Comparison of ENCODE assay signal across 8 cellular contexts in the genomic region with DNA sequence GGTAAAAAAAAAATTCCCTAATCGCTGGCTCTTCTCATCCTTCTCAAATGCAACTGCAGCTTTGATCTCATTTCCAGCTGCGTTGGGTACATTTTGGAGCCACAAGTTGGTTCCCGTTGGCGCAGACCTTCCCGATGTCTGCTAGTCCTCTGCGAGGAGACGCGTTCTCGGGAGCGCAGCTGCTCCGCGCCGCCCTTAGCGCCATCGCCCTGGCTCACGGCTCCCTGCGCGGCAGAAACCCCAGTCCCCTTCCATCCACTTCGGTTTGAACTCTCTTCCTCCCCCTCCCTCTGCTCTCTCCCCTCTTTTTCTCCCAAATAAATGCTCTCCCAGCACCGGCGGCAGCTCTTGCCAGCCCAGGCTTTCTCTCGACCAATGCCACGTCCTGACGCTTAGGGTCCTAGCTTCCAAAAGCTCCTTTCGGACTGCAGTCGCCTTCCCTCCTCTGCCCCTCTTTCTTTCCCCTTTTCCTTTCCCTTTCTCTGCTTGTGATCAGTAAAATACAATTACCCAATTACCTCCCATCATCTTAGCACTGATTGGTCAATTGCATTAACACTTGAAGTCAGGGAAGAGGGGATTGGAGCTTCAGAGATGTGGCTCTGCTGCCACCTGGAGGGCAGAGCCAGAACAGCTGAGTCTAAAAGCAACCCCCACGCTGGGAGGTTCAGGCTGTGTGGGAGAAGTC.
DNase-seq lines count a peak whose midpoint lies in the region; ATAC-seq and TF ChIP-seq lines count a peak whose summit lies in the region.

No MANE protein-coding gene starts in this region.

- H3K4me3 Mint-ChIP-seq in CD4-positive, alpha-beta T cell: peak overlapping the region; percentile 58

- H3K27ac Mint-ChIP-seq in CD4-positive, alpha-beta T cell: no peak overlapping the region

- no peak for TF ChIP-seq CTCF in CD4-positive, alpha-beta T cell (IDR thresholded peaks at IDR 0.05)
- TF ChIP-seq CTCF in tibial artery (IDR thresholded peaks at IDR 0.05): peak; percentile 83 to 96

- no peaks in the 10 kb centered on the region for H3K36me3 Mint-ChIP-seq in CD4-positive, alpha-beta T cell (ENCODE audit: low read depth)

- no peak overlapping the region for H3K27ac ChIP-seq in CD4-positive, alpha-beta T cell (ENCODE audit: low read depth, low read length)
- H3K27ac ChIP-seq in muscle layer of colon (ENCODE audit: low read depth, low read length): no peak overlapping the region
- peak overlapping the region; percentile 43 to 51 for H3K27ac ChIP-seq in tibial artery

- DNase-seq in CD4-positive, alpha-beta T cell: peak in 1 of 10 experiments; percentile 1
- DNase-seq in NCI-H2171 (lab: John Stamatoyannopoulos, UW) (peak; percentile 33), fibroblast of gingiva (ENCODE audit: low read depth) (peak; percentile 81), tibial artery (peak; percentile 50 to 76)
- peak; percentile 26 to 55 for DNase-seq in activated CD4-positive, alpha-beta T cell treated with anti-CD3 and anti-CD28 coated beads, Interleukin-2, amount 50 U/mL, for 48 hours

- peaks cover 30% of the 10 kb centered on the region for H3K27me3 Mint-ChIP-seq in CD4-positive, alpha-beta T cell

- peaks cover 5% of the 10 kb centered on the region for H3K4me1 Mint-ChIP-seq in CD4-positive, alpha-beta T cell (ENCODE audit: low read depth)

- CTCF ChIA-PET in CD4-positive, alpha-beta T cell (lab: Charles Lee): no interaction called here

- peaks cover 2% of the 10 kb centered on the region for H3K9me3 Mint-ChIP-seq in CD4-positive, alpha-beta T cell

- POLR2A ChIA-PET in CD4-positive, alpha-beta T cell (lab: Charles Lee): no interaction called here

- no peaks in the 10 kb centered on the region for H3K9me3 ChIP-seq in CD4-positive, alpha-beta T cell (ENCODE audit: control insufficient read depth, low read length)
- H3K9me3 ChIP-seq in muscle layer of colon (ENCODE audit: low read length) (no peaks in the 10 kb centered on the region), tibial artery (no peaks in the 10 kb centered on the region)

- ATAC-seq in CD4-positive, alpha-beta T cell (ENCODE audit: poor library complexity): no peak
- ATAC-seq in GM18868 (IDR thresholded peaks at IDR 0.05; ENCODE audit: unreplicated experiment) (peak; percentile 97), HG03064 (IDR thresholded peaks at IDR 0.05; ENCODE audit: low read depth, unreplicated experiment) (peak; percentile 93)

- peak overlapping the region; percentile 5 for H3K9ac ChIP-seq in muscle layer of colon (ENCODE audit: low read length)

- H3K36me3 ChIP-seq in muscle layer of colon (ENCODE audit: insufficient read depth, low read length) (no peaks in the 10 kb centered on the region), tibial artery (no peaks in the 10 kb centered on the region)

- H3K4me3 ChIP-seq in muscle layer of colon (ENCODE audit: low read depth in 1 of 2, low read length in 2 of 2): peak overlapping the region; percentile 74 to 89
- peak overlapping the region; percentile 55 to 69 for H3K4me3 ChIP-seq in tibial artery

- intact Hi-C loops in CD4-positive, alpha-beta T cell (cut with DNase I, micrococcal nuclease): no loop called here
- intact Hi-C loops in tibial artery (cut with DNase I; ENCODE audit: low total_unique reads): no loop called here

- H3K4me1 ChIP-seq in muscle layer of colon (ENCODE audit: insufficient read depth, low read length) (peaks cover 6% of the 10 kb centered on the region), tibial artery (peaks cover 0 to 20% (median 8%) of the 10 kb centered on the region in 4 donors)

- peaks cover 13% of the 10 kb centered on the region for H3K27me3 ChIP-seq in CD4-positive, alpha-beta T cell (ENCODE audit: control insufficient read depth, insufficient read depth, low read length)
- peaks cover 0 to 18% of the 10 kb centered on the region in 2 donors for H3K27me3 ChIP-seq in muscle layer of colon (ENCODE audit: control insufficient read depth in 1 of 2, insufficient read depth in 2 of 2, low read length in 2 of 2)
- peaks cover 0 to 3% of the 10 kb centered on the region in 2 donors for H3K27me3 ChIP-seq in tibial artery

Comparison
In these comparisons a context has a peak if more than half of its experiments do, and no peak if none do; other contexts are left out.
1. H3K27ac ChIP-seq: peak in tibial artery (2 of 2); none in CD4-positive, alpha-beta T cell (single experiment) and muscle layer of colon (single experiment).